In genomic region chrX:54496936-54497335, GRCh38 we compare ENCODE assay signal across 9 cellular contexts. TPM values are rescaled to one million over a fixed set of nuclear protein-coding genes. Genes with fewer than 3 reads are reported as not detected.
DNase-seq lines count a peak whose midpoint lies in the region; ATAC-seq and TF ChIP-seq lines count a peak whose summit lies in the region.
"Had no signal": no experiment of that assay in that cellular context is flagged by ENCODE, and none has a peak within 500 bp of the region (broad histone marks: within the 10 kb centered on the region; RNA-seq: fewer than 3 reads in every experiment).

No MANE protein-coding gene starts in this region.

- peaks cover 2% of the 10 kb centered on the region for H3K4me1 Mint-ChIP-seq in activated CD8-positive, alpha-beta T cell treated with anti-CD3 and anti-CD28 coated beads for 36 hours (ENCODE audit: low read depth)
- H3K4me1 Mint-ChIP-seq in activated CD8-positive, alpha-beta T cell treated with anti-CD3 and anti-CD28 coated beads, Interleukin-2, amount 10 ng/mL, durations not matched to agents 7 days and 5 days (ENCODE audit: low read depth) = no peaks in the 10 kb centered on the region
- H3K4me1 Mint-ChIP-seq in activated CD4-positive, alpha-beta memory T cell treated with anti-CD3 and anti-CD28 coated beads for 36 hours (ENCODE audit: low read depth) = peaks cover 3% of the 10 kb centered on the region
- H3K4me1 Mint-ChIP-seq in immature natural killer cell = peaks cover 0 to 5% of the 10 kb centered on the region in 2 donors
- peaks cover 8% of the 10 kb centered on the region for H3K4me1 Mint-ChIP-seq in stimulated activated effector memory CD8-positive, alpha-beta T cell treated with anti-CD3 and anti-CD28 coated beads, Interleukin-12 subunit alpha, Interleukin-12 subunit beta, amount 100 ng/mL, for 72 hours

- intact Hi-C loops in activated CD8-positive, alpha-beta T cell treated with anti-CD3 and anti-CD28 coated beads for 36 hours (cut with micrococcal nuclease) = no loop called here
- intact Hi-C loops in activated CD4-positive, alpha-beta memory T cell treated with anti-CD3 and anti-CD28 coated beads for 36 hours (cut with micrococcal nuclease) = no loop called here

- H3K27ac Mint-ChIP-seq in activated CD8-positive, alpha-beta T cell treated with anti-CD3 and anti-CD28 coated beads for 36 hours = no peak overlapping the region
- no peak overlapping the region for H3K27ac Mint-ChIP-seq in activated CD8-positive, alpha-beta T cell treated with anti-CD3 and anti-CD28 coated beads, Interleukin-2, amount 10 ng/mL, durations not matched to agents 7 days and 5 days
- no peak overlapping the region for H3K27ac Mint-ChIP-seq in activated CD4-positive, alpha-beta memory T cell treated with anti-CD3 and anti-CD28 coated beads for 36 hours
- no peak overlapping the region for H3K27ac Mint-ChIP-seq in immature natural killer cell
- H3K27ac Mint-ChIP-seq in stimulated activated effector memory CD8-positive, alpha-beta T cell treated with anti-CD3 and anti-CD28 coated beads, Interleukin-12 subunit alpha, Interleukin-12 subunit beta, amount 100 ng/mL, for 72 hours = no peak overlapping the region

- H3K9me3 Mint-ChIP-seq in activated CD8-positive, alpha-beta T cell treated with anti-CD3 and anti-CD28 coated beads for 36 hours = no peaks in the 10 kb centered on the region
- no peaks in the 10 kb centered on the region for H3K9me3 Mint-ChIP-seq in activated CD8-positive, alpha-beta T cell treated with anti-CD3 and anti-CD28 coated beads, Interleukin-2, amount 10 ng/mL, durations not matched to agents 7 days and 5 days (ENCODE audit: insufficient read depth)
- H3K9me3 Mint-ChIP-seq in activated CD4-positive, alpha-beta memory T cell treated with anti-CD3 and anti-CD28 coated beads for 36 hours = no peaks in the 10 kb centered on the region
- H3K9me3 Mint-ChIP-seq in immature natural killer cell = peaks cover 0 to 2% (median 0%) of the 10 kb centered on the region in 6 donors
- H3K9me3 Mint-ChIP-seq in stimulated activated effector memory CD8-positive, alpha-beta T cell treated with anti-CD3 and anti-CD28 coated beads, Interleukin-12 subunit alpha, Interleukin-12 subunit beta, amount 100 ng/mL, for 72 hours = no peaks in the 10 kb centered on the region

- POLR2A ChIA-PET in activated CD8-positive, alpha-beta T cell treated with anti-CD3 and anti-CD28 coated beads for 36 hours (lab: Charles Lee) = no interaction called here
- POLR2A ChIA-PET in activated CD8-positive, alpha-beta T cell treated with anti-CD3 and anti-CD28 coated beads, Interleukin-2, amount 10 ng/mL, durations not matched to agents 7 days and 5 days (lab: Charles Lee) = no interaction called here
- POLR2A ChIA-PET in activated CD4-positive, alpha-beta memory T cell treated with anti-CD3 and anti-CD28 coated beads for 36 hours (lab: Charles Lee) = no interaction called here

- ATAC-seq in activated CD8-positive, alpha-beta T cell treated with anti-CD3 and anti-CD28 coated beads for 36 hours = no peak
- ATAC-seq in activated CD8-positive, alpha-beta T cell treated with anti-CD3 and anti-CD28 coated beads, Interleukin-2, amount 10 ng/mL, durations not matched to agents 7 days and 5 days = no peak
- ATAC-seq in stimulated activated effector memory CD8-positive, alpha-beta T cell treated with anti-CD3 and anti-CD28 coated beads, Interleukin-12 subunit alpha, Interleukin-12 subunit beta, amount 100 ng/mL, for 72 hours = no peak
- no peak for ATAC-seq in left lobe of liver

- H3K27me3 Mint-ChIP-seq in activated CD8-positive, alpha-beta T cell treated with anti-CD3 and anti-CD28 coated beads for 36 hours = peaks cover 25% of the 10 kb centered on the region
- H3K27me3 Mint-ChIP-seq in activated CD8-positive, alpha-beta T cell treated with anti-CD3 and anti-CD28 coated beads, Interleukin-2, amount 10 ng/mL, durations not matched to agents 7 days and 5 days (ENCODE audit: low read depth) = peaks cover 44% of the 10 kb centered on the region
- peaks cover 21% of the 10 kb centered on the region for H3K27me3 Mint-ChIP-seq in activated CD4-positive, alpha-beta memory T cell treated with anti-CD3 and anti-CD28 coated beads for 36 hours
- H3K27me3 Mint-ChIP-seq in immature natural killer cell (ENCODE audit: low read depth in 3 of 3) = peaks cover 10 to 31% (median 10%) of the 10 kb centered on the region in 3 donors

- no peak for DNase-seq in activated CD8-positive, alpha-beta T cell treated with anti-CD3 and anti-CD28 coated beads for 36 hours
- DNase-seq in activated CD8-positive, alpha-beta T cell treated with anti-CD3 and anti-CD28 coated beads, Interleukin-2, amount 10 ng/mL, durations not matched to agents 7 days and 5 days = no peak
- no peak for DNase-seq in activated CD4-positive, alpha-beta memory T cell treated with anti-CD3 and anti-CD28 coated beads for 36 hours
- no peak for DNase-seq in immature natural killer cell
- no peak for DNase-seq in stimulated activated effector memory CD8-positive, alpha-beta T cell treated with anti-CD3 and anti-CD28 coated beads, Interleukin-12 subunit alpha, Interleukin-12 subunit beta, amount 100 ng/mL, for 72 hours (ENCODE audit: low spot score in 2 of 2)
- no peak for DNase-seq in NCI-H524 (lab: John Stamatoyannopoulos, UW)
- DNase-seq in hepatic stellate cell (ENCODE audit: low spot score) = no peak
- DNase-seq in left lobe of liver (ENCODE audit: low spot score) = no peak
- DNase-seq: MM.1S had no signal

- no peak for TF ChIP-seq CTCF in activated CD8-positive, alpha-beta T cell treated with anti-CD3 and anti-CD28 coated beads for 36 hours (IDR thresholded peaks at IDR 0.05)

- CTCF ChIA-PET in activated CD8-positive, alpha-beta T cell treated with anti-CD3 and anti-CD28 coated beads for 36 hours (lab: Charles Lee) = no interaction called here
- CTCF ChIA-PET in activated CD8-positive, alpha-beta T cell treated with anti-CD3 and anti-CD28 coated beads, Interleukin-2, amount 10 ng/mL, durations not matched to agents 7 days and 5 days (lab: Charles Lee) = no interaction called here
- CTCF ChIA-PET in activated CD4-positive, alpha-beta memory T cell treated with anti-CD3 and anti-CD28 coated beads for 36 hours (lab: Charles Lee) = no interaction called here

- peak overlapping the region; percentile 3 for H3K4me3 Mint-ChIP-seq in activated CD8-positive, alpha-beta T cell treated with anti-CD3 and anti-CD28 coated beads for 36 hours
- no peak overlapping the region for H3K4me3 Mint-ChIP-seq in activated CD8-positive, alpha-beta T cell treated with anti-CD3 and anti-CD28 coated beads, Interleukin-2, amount 10 ng/mL, durations not matched to agents 7 days and 5 days
- H3K4me3 Mint-ChIP-seq in activated CD4-positive, alpha-beta memory T cell treated with anti-CD3 and anti-CD28 coated beads for 36 hours = peak overlapping the region; percentile 27
- peak overlapping the region; percentile 10 to 72 (median 57) for H3K4me3 Mint-ChIP-seq in immature natural killer cell
- H3K4me3 Mint-ChIP-seq in stimulated activated effector memory CD8-positive, alpha-beta T cell treated with anti-CD3 and anti-CD28 coated beads, Interleukin-12 subunit alpha, Interleukin-12 subunit beta, amount 100 ng/mL, for 72 hours = peak overlapping the region; percentile 56

- no peaks in the 10 kb centered on the region for H3K36me3 Mint-ChIP-seq in activated CD8-positive, alpha-beta T cell treated with anti-CD3 and anti-CD28 coated beads for 36 hours (ENCODE audit: low read depth)
- H3K36me3 Mint-ChIP-seq in activated CD8-positive, alpha-beta T cell treated with anti-CD3 and anti-CD28 coated beads, Interleukin-2, amount 10 ng/mL, durations not matched to agents 7 days and 5 days (ENCODE audit: low read depth) = no peaks in the 10 kb centered on the region
- no peaks in the 10 kb centered on the region for H3K36me3 Mint-ChIP-seq in activated CD4-positive, alpha-beta memory T cell treated with anti-CD3 and anti-CD28 coated beads for 36 hours
- H3K36me3 Mint-ChIP-seq in immature natural killer cell = peaks cover 0 to 5% (median 0%) of the 10 kb centered on the region in 3 donors
- no peaks in the 10 kb centered on the region for H3K36me3 Mint-ChIP-seq in stimulated activated effector memory CD8-positive, alpha-beta T cell treated with anti-CD3 and anti-CD28 coated beads, Interleukin-12 subunit alpha, Interleukin-12 subunit beta, amount 100 ng/mL, for 72 hours

RNA-seq across cellular contexts. Expression of gene FGD1, which starts 0.9 kb away (rescaled TPM):
- under 1 TPM; 0.07 TPM for total RNA-seq in activated CD8-positive, alpha-beta T cell treated with anti-CD3 and anti-CD28 coated beads for 36 hours
- not detected for total RNA-seq in activated CD8-positive, alpha-beta T cell treated with anti-CD3 and anti-CD28 coated beads, Interleukin-2, amount 10 ng/mL, durations not matched to agents 7 days and 5 days
- under 1 TPM; 0.15 to 0.26 TPM for total RNA-seq in activated CD4-positive, alpha-beta memory T cell treated with anti-CD3 and anti-CD28 coated beads for 36 hours
- polyA plus RNA-seq in immature natural killer cell = under 1 TPM; 0.21 to 0.71 (median 0.36) TPM
- 1.1 TPM for total RNA-seq in left lobe of liver

RNA-seq across cellular contexts. Expression of gene GNL3L, which starts 33.1 kb away (rescaled TPM):
- total RNA-seq in activated CD8-positive, alpha-beta T cell treated with anti-CD3 and anti-CD28 coated beads for 36 hours = 10 to 100 TPM; 65.4 to 69.6 TPM
- 10 to 100 TPM; 55.2 to 57.7 TPM for total RNA-seq in activated CD8-positive, alpha-beta T cell treated with anti-CD3 and anti-CD28 coated beads, Interleukin-2, amount 10 ng/mL, durations not matched to agents 7 days and 5 days
- 10 to 100 TPM; 45.8 to 45.9 TPM for total RNA-seq in activated CD4-positive, alpha-beta memory T cell treated with anti-CD3 and anti-CD28 coated beads for 36 hours
- 10 to 100 TPM; 14.6 to 57.7 (median 30.0) TPM for polyA plus RNA-seq in immature natural killer cell
- total RNA-seq in left lobe of liver = 8.8 TPM

RNA-seq across cellular contexts. Expression of gene TSR2, which starts 56.7 kb away (rescaled TPM):
- 10 to 100 TPM; 31.2 to 32.5 TPM for total RNA-seq in activated CD8-positive, alpha-beta T cell treated with anti-CD3 and anti-CD28 coated beads for 36 hours
- 10 to 100 TPM; 31.4 to 31.5 TPM for total RNA-seq in activated CD8-positive, alpha-beta T cell treated with anti-CD3 and anti-CD28 coated beads, Interleukin-2, amount 10 ng/mL, durations not matched to agents 7 days and 5 days
- total RNA-seq in activated CD4-positive, alpha-beta memory T cell treated with anti-CD3 and anti-CD28 coated beads for 36 hours = 10 to 100 TPM; 24.1 to 25.4 TPM
- 10 to 100 TPM; 51.7 to 71.5 (median 64.2) TPM for polyA plus RNA-seq in immature natural killer cell
- 18.1 TPM for total RNA-seq in left lobe of liver
